Comparison of ENCODE assay signal across 1 cellular context in the genomic region with DNA sequence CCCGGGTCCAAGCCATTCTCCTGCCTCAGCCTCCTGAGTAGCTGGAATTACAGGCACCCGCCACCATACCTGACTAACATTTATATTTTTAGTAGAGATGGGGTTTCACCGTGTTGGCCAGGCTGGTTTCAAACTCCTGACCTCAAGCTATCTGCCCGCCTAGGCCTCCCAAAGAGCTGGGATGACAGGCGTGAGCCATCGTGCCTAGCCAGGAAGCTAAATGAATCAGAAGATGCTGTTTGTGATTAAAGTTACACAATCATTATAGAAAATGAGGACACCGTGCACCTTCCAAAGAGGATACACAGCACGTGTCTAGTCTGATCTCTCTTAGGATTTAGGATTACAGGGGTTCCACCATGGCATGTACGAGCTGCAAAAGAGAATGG.
TF ChIP-seq lines count a peak whose summit lies in the region.

No MANE protein-coding gene starts in this region.

TF ChIP-seq in neural cell, 6 proteins besides CTCF, POLR2A, EP300 and RAD21 (continued from another document):
- TF ChIP-seq, protein P1, sequence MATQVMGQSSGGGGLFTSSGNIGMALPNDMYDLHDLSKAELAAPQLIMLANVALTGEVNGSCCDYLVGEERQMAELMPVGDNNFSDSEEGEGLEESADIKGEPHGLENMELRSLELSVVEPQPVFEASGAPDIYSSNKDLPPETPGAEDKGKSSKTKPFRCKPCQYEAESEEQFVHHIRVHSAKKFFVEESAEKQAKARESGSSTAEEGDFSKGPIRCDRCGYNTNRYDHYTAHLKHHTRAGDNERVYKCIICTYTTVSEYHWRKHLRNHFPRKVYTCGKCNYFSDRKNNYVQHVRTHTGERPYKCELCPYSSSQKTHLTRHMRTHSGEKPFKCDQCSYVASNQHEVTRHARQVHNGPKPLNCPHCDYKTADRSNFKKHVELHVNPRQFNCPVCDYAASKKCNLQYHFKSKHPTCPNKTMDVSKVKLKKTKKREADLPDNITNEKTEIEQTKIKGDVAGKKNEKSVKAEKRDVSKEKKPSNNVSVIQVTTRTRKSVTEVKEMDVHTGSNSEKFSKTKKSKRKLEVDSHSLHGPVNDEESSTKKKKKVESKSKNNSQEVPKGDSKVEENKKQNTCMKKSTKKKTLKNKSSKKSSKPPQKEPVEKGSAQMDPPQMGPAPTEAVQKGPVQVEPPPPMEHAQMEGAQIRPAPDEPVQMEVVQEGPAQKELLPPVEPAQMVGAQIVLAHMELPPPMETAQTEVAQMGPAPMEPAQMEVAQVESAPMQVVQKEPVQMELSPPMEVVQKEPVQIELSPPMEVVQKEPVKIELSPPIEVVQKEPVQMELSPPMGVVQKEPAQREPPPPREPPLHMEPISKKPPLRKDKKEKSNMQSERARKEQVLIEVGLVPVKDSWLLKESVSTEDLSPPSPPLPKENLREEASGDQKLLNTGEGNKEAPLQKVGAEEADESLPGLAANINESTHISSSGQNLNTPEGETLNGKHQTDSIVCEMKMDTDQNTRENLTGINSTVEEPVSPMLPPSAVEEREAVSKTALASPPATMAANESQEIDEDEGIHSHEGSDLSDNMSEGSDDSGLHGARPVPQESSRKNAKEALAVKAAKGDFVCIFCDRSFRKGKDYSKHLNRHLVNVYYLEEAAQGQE (IDR thresholded peaks at IDR 0.05; ENCODE audit: borderline replicate concordance) = no peak
- TF ChIP-seq POLR2AphosphoS5 (IDR thresholded peaks at IDR 0.05) = no peak
